Comparison of ENCODE assay signal across 1 cellular context in the genomic region with DNA sequence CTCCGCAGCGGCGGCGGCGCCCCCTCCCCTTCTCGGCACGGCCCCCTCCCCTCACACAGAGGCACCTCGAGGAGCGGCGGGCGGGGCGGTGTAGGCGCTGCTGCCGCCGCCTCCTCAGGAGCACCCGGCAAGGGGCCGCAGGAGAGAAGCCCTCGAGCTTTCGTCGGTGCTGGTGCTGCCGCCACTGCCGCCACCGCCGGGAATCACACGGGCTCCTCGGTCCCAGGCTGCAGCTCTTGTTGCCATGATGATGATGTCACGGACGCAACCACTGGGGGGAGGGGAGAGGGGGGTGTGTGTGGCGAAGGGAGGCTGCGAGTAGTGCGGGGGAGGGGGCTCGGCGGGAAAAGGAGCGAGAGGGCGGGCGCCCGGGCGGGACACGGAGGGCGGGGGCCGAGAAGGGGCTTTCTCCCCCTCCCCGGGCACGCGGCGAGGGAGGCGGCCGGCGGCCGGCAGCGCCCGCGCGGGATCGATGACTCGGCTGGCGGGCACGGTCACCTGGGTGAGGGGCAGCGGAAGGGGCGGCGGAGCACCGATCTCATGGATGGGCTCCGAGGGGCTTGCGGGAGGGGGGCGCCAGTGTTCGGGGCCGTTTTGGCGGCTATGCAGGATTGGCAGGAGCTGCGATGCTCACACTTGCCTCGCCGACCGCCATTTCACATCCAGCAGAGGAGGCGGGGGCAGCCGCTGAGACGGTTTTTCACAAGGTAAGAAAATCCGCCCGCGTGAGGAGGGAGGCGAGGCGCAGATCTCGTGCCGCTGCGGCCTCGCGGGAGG.
A peak's percentile ranks its signal among the peaks of the same experiment; 100 is the strongest.
TF ChIP-seq lines count a peak whose summit lies in the region.

A gene with protein sequence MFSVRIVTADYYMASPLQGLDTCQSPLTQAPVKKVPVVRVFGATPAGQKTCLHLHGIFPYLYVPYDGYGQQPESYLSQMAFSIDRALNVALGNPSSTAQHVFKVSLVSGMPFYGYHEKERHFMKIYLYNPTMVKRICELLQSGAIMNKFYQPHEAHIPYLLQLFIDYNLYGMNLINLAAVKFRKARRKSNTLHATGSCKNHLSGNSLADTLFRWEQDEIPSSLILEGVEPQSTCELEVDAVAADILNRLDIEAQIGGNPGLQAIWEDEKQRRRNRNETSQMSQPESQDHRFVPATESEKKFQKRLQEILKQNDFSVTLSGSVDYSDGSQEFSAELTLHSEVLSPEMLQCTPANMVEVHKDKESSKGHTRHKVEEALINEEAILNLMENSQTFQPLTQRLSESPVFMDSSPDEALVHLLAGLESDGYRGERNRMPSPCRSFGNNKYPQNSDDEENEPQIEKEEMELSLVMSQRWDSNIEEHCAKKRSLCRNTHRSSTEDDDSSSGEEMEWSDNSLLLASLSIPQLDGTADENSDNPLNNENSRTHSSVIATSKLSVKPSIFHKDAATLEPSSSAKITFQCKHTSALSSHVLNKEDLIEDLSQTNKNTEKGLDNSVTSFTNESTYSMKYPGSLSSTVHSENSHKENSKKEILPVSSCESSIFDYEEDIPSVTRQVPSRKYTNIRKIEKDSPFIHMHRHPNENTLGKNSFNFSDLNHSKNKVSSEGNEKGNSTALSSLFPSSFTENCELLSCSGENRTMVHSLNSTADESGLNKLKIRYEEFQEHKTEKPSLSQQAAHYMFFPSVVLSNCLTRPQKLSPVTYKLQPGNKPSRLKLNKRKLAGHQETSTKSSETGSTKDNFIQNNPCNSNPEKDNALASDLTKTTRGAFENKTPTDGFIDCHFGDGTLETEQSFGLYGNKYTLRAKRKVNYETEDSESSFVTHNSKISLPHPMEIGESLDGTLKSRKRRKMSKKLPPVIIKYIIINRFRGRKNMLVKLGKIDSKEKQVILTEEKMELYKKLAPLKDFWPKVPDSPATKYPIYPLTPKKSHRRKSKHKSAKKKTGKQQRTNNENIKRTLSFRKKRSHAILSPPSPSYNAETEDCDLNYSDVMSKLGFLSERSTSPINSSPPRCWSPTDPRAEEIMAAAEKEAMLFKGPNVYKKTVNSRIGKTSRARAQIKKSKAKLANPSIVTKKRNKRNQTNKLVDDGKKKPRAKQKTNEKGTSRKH (N-terminal part only) (minus strand): TSS at position 260 of the 777 bp plus-strand sequence. CDS start 330 bp downstream, outside the sequence.

TF ChIP-seq in HEK293, 187 proteins besides CTCF, POLR2A, EP300 and RAD21 (continued from another document and continues in another):
- TF ChIP-seq, protein P1, sequence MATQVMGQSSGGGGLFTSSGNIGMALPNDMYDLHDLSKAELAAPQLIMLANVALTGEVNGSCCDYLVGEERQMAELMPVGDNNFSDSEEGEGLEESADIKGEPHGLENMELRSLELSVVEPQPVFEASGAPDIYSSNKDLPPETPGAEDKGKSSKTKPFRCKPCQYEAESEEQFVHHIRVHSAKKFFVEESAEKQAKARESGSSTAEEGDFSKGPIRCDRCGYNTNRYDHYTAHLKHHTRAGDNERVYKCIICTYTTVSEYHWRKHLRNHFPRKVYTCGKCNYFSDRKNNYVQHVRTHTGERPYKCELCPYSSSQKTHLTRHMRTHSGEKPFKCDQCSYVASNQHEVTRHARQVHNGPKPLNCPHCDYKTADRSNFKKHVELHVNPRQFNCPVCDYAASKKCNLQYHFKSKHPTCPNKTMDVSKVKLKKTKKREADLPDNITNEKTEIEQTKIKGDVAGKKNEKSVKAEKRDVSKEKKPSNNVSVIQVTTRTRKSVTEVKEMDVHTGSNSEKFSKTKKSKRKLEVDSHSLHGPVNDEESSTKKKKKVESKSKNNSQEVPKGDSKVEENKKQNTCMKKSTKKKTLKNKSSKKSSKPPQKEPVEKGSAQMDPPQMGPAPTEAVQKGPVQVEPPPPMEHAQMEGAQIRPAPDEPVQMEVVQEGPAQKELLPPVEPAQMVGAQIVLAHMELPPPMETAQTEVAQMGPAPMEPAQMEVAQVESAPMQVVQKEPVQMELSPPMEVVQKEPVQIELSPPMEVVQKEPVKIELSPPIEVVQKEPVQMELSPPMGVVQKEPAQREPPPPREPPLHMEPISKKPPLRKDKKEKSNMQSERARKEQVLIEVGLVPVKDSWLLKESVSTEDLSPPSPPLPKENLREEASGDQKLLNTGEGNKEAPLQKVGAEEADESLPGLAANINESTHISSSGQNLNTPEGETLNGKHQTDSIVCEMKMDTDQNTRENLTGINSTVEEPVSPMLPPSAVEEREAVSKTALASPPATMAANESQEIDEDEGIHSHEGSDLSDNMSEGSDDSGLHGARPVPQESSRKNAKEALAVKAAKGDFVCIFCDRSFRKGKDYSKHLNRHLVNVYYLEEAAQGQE (tag by site-specific recombination; IDR thresholded peaks at IDR 0.05) = peak; percentile 16; the same call in 1 of the 2 replicates
- TF ChIP-seq ZFP69B (tag by site-specific recombination; IDR thresholded peaks at IDR 0.05) (peak; percentile 28; the same call in 1 of the 2 replicates), ZXDB (tag by site-specific recombination; IDR thresholded peaks at IDR 0.05) (peak; percentile 80; the same call in 1 of the 2 replicates), BCL11B (tag by site-specific recombination; IDR thresholded peaks at IDR 0.05; ENCODE audit: low read depth) (no peak), KLF1 (tag by site-specific recombination; IDR thresholded peaks at IDR 0.05) (no peak), ZNF146 (tag by site-specific recombination; IDR thresholded peaks at IDR 0.05) (no peak), ZNF423 (tag by site-specific recombination; IDR thresholded peaks at IDR 0.05) (peak; percentile 60; the same call in 1 of the 2 replicates), HOXA7 (CRISPR knock-in tag; IDR thresholded peaks at IDR 0.05; ENCODE audit: borderline replicate concordance) (no peak), ZNF785 (tag by site-specific recombination; IDR thresholded peaks at IDR 0.05) (0 out of 2 replicates have a peak, but pooled peaks have one; percentile 8), ZNF138 (tag by site-specific recombination; IDR thresholded peaks at IDR 0.05; ENCODE audit: borderline replicate concordance) (no peak), ZNF639 (tag by site-specific recombination; IDR thresholded peaks at IDR 0.05) (no peak; the same call in 1 of the 2 replicates), YY1 (tag by site-specific recombination; IDR thresholded peaks at IDR 0.05) (peak; percentile 82), ZSCAN18 (tag by site-specific recombination; IDR thresholded peaks at IDR 0.05) (no peak), ZNF585B (tag by site-specific recombination; IDR thresholded peaks at IDR 0.05) (0 out of 2 replicates have a peak, but pooled peaks have one; percentile 2), ZNF23 (tag by site-specific recombination; IDR thresholded peaks at IDR 0.05; ENCODE audit: borderline replicate concordance) (no peak), SP7 (tag by site-specific recombination; IDR thresholded peaks at IDR 0.05) (0 out of 2 replicates have a peak, but pooled peaks have one; percentile 59), ZNF747 (tag by site-specific recombination; IDR thresholded peaks at IDR 0.05) (no peak), ZBTB6 (tag by site-specific recombination; IDR thresholded peaks at IDR 0.05) (no peak), ZNF555 (tag by site-specific recombination; conservative IDR thresholded peaks at IDR 0.05) (no peak)
- TF ChIP-seq, protein P2, sequence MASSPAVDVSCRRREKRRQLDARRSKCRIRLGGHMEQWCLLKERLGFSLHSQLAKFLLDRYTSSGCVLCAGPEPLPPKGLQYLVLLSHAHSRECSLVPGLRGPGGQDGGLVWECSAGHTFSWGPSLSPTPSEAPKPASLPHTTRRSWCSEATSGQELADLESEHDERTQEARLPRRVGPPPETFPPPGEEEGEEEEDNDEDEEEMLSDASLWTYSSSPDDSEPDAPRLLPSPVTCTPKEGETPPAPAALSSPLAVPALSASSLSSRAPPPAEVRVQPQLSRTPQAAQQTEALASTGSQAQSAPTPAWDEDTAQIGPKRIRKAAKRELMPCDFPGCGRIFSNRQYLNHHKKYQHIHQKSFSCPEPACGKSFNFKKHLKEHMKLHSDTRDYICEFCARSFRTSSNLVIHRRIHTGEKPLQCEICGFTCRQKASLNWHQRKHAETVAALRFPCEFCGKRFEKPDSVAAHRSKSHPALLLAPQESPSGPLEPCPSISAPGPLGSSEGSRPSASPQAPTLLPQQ (tag by site-specific recombination; IDR thresholded peaks at IDR 0.05) = no peak; the same call in none of the 2 replicates
- TF ChIP-seq, protein P3, sequence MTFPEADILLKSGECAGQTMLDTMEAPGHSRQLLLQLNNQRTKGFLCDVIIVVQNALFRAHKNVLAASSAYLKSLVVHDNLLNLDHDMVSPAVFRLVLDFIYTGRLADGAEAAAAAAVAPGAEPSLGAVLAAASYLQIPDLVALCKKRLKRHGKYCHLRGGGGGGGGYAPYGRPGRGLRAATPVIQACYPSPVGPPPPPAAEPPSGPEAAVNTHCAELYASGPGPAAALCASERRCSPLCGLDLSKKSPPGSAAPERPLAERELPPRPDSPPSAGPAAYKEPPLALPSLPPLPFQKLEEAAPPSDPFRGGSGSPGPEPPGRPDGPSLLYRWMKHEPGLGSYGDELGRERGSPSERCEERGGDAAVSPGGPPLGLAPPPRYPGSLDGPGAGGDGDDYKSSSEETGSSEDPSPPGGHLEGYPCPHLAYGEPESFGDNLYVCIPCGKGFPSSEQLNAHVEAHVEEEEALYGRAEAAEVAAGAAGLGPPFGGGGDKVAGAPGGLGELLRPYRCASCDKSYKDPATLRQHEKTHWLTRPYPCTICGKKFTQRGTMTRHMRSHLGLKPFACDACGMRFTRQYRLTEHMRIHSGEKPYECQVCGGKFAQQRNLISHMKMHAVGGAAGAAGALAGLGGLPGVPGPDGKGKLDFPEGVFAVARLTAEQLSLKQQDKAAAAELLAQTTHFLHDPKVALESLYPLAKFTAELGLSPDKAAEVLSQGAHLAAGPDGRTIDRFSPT (tag by site-specific recombination; IDR thresholded peaks at IDR 0.05) = peak; percentile 71
- TF ChIP-seq, protein P4, sequence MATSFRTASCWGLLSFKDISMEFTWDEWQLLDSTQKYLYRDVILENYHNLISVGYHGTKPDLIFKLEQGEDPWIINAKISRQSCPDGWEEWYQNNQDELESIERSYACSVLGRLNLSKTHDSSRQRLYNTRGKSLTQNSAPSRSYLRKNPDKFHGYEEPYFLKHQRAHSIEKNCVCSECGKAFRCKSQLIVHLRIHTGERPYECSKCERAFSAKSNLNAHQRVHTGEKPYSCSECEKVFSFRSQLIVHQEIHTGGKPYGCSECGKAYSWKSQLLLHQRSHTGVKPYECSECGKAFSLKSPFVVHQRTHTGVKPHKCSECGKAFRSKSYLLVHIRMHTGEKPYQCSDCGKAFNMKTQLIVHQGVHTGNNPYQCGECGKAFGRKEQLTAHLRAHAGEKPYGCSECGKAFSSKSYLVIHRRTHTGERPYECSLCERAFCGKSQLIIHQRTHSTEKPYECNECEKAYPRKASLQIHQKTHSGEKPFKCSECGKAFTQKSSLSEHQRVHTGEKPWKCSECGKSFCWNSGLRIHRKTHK (tag by site-specific recombination; IDR thresholded peaks at IDR 0.05) = no peak
- TF ChIP-seq, protein P5, sequence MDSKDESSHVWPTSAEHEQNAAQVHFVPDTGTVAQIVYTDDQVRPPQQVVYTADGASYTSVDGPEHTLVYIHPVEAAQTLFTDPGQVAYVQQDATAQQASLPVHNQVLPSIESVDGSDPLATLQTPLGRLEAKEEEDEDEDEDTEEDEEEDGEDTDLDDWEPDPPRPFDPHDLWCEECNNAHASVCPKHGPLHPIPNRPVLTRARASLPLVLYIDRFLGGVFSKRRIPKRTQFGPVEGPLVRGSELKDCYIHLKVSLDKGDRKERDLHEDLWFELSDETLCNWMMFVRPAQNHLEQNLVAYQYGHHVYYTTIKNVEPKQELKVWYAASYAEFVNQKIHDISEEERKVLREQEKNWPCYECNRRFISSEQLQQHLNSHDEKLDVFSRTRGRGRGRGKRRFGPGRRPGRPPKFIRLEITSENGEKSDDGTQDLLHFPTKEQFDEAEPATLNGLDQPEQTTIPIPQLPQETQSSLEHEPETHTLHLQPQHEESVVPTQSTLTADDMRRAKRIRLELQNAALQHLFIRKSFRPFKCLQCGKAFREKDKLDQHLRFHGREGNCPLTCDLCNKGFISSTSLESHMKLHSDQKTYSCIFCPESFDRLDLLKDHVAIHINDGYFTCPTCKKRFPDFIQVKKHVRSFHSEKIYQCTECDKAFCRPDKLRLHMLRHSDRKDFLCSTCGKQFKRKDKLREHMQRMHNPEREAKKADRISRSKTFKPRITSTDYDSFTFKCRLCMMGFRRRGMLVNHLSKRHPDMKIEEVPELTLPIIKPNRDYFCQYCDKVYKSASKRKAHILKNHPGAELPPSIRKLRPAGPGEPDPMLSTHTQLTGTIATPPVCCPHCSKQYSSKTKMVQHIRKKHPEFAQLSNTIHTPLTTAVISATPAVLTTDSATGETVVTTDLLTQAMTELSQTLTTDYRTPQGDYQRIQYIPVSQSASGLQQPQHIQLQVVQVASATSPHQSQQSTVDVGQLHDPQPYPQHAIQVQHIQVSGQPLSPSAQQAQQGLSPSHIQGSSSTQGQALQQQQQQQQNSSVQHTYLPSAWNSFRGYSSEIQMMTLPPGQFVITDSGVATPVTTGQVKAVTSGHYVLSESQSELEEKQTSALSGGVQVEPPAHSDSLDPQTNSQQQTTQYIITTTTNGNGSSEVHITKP (tag by site-specific recombination; IDR thresholded peaks at IDR 0.05) = peak; percentile 95
